ENCODE assay signal across 9 cellular contexts in the genomic region with DNA sequence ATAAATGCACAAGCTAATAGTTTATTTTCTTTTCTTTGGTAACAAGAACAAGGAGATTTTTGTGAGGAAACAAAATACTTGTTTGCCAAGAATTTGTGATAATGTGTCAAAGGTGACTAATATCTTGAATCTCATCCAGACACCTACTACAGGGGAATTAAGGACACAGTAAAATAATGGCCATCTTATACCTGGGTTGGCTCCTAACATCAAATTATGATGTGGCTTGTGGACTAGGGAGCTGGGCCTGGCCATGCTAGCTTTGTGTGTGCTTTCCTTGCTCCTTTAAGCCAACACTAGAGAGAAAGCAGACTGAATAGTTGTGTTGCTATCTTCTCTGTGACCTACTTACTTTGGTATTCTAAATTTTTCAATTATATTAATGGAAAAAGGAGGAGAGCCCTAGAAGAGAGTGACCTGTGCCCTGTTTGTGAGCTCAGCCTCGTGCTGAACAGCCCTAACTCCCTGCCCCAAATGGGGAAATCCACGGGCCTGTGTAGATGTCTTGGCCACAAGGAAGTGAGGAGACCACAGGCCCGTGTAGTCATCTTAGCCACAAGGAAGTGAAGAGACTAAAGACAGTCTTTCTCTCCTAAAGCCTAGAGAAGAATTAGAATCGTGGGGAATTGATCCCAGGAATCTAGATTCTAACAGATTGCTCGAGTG. TPM values are rescaled to one million over a fixed set of nuclear protein-coding genes. Genes with fewer than 3 reads are reported as not detected.
A peak's percentile ranks its signal among the peaks of the same experiment; 100 is the strongest.
DNase-seq lines count a peak whose midpoint lies in the region; ATAC-seq and TF ChIP-seq lines count a peak whose summit lies in the region.
"Had no signal": no experiment of that assay in that cellular context is flagged by ENCODE, and none has a peak within 500 bp of the region (broad histone marks: within the 10 kb centered on the region; RNA-seq: fewer than 3 reads in every experiment).

No MANE protein-coding gene starts in this region.

- H3K27ac ChIP-seq in OCI-LY1 (ENCODE audit: low read depth, low read length, poor library complexity, severe bottlenecking) (peak overlapping the region; percentile 87), GM23338 (ENCODE audit: low read depth) (no peak overlapping the region)

- peak overlapping the region; percentile 33 to 37 for H3K4me3 Mint-ChIP-seq in stimulated activated naive B cell treated with anti-CD40 and anti-IgM and Interleukin-4, amounts not matched to agents 10 μg/mL and 1 μg/mL and 100 μg/mL, for 72 hours
- no peak overlapping the region for H3K4me3 Mint-ChIP-seq in GM23338
- H3K4me3 Mint-ChIP-seq in nephron progenitor cell, result no peak overlapping the region
- H3K4me3 Mint-ChIP-seq: immature natural killer cell had no signal

- peaks cover 60% of the 10 kb centered on the region for H3K4me1 ChIP-seq in OCI-LY1 (ENCODE audit: insufficient read depth, low read length, severe bottlenecking)
- H3K4me1 ChIP-seq in GM23338 (ENCODE audit: insufficient read depth), result no peaks in the 10 kb centered on the region

- TF ChIP-seq CTCF in OCI-LY1 (IDR thresholded peaks at IDR 0.05; ENCODE audit: low read length) (no peak), fibroblast of villous mesenchyme (IDR thresholded peaks at IDR 0.05; ENCODE audit: insufficient read depth, low read depth, low read length) (no peak), GM23338 (conservative IDR thresholded peaks at IDR 0.05; ENCODE audit: low read depth in 2 of 2) (no peak), nephron progenitor cell (IDR thresholded peaks at IDR 0.05) (no peak)

- no peaks in the 10 kb centered on the region for H3K27me3 ChIP-seq in OCI-LY1 (ENCODE audit: insufficient read depth, low read length)
- no peaks in the 10 kb centered on the region for H3K27me3 ChIP-seq in GM23338 (ENCODE audit: insufficient read depth)

- no peaks in the 10 kb centered on the region for H3K27me3 Mint-ChIP-seq in stimulated activated naive B cell treated with anti-CD40 and anti-IgM and Interleukin-4, amounts not matched to agents 10 μg/mL and 1 μg/mL and 100 μg/mL, for 72 hours
- H3K27me3 Mint-ChIP-seq in GM23338 (ENCODE audit: insufficient read depth, low read depth, poor library complexity) (peaks cover 2% of the 10 kb centered on the region), nephron progenitor cell (ENCODE audit: low read depth, poor library complexity) (no peaks in the 10 kb centered on the region)

- H3K27ac Mint-ChIP-seq in stimulated activated naive B cell treated with anti-CD40 and anti-IgM and Interleukin-4, amounts not matched to agents 10 μg/mL and 1 μg/mL and 100 μg/mL, for 72 hours, result peak overlapping the region; percentile 88
- H3K27ac Mint-ChIP-seq in GM23338 (no peak overlapping the region), nephron progenitor cell (no peak overlapping the region)
- H3K27ac Mint-ChIP-seq: immature natural killer cell had no signal

- H3K36me3 Mint-ChIP-seq in stimulated activated naive B cell treated with anti-CD40 and anti-IgM and Interleukin-4, amounts not matched to agents 10 μg/mL and 1 μg/mL and 100 μg/mL, for 72 hours, result peaks cover 3 to 39% of the 10 kb centered on the region in 2 donors
- H3K36me3 Mint-ChIP-seq in GM23338 (ENCODE audit: low read depth), result no peaks in the 10 kb centered on the region
- no peaks in the 10 kb centered on the region for H3K36me3 Mint-ChIP-seq in nephron progenitor cell (ENCODE audit: low read depth)
- H3K36me3 Mint-ChIP-seq: immature natural killer cell had no signal

- H3K4me2 ChIP-seq in OCI-LY1 (ENCODE audit: low read length), result peak overlapping the region; percentile 74
- H3K4me2 ChIP-seq in GM23338, result no peak overlapping the region

- peak overlapping the region; percentile 64 for H3K9ac ChIP-seq in OCI-LY1 (ENCODE audit: low read length)

- no peaks in the 10 kb centered on the region for H3K9me2 ChIP-seq in OCI-LY1 (ENCODE audit: low read depth, low read length)
- no peaks in the 10 kb centered on the region for H3K9me2 ChIP-seq in GM23338 (ENCODE audit: insufficient read depth)

- H3K9me3 ChIP-seq in OCI-LY1 (ENCODE audit: low read length), result peaks cover 3% of the 10 kb centered on the region; the same call in 1 of the 2 replicates

- H3K4me3 ChIP-seq in OCI-LY1 (ENCODE audit: low read depth, low read length, poor library complexity, severe bottlenecking), result peak overlapping the region; percentile 16
- H3K4me3 ChIP-seq in fibroblast of villous mesenchyme (ENCODE audit: low read depth, low read length), result no peak overlapping the region
- no peak overlapping the region for H3K4me3 ChIP-seq in GM23338

- no peaks in the 10 kb centered on the region for H3F3A ChIP-seq in OCI-LY1 (ENCODE audit: insufficient read depth, low read length)
- H3F3A ChIP-seq in GM23338 (replicated peaks; ENCODE audit: low read depth), result no peaks in the 10 kb centered on the region

- DNase-seq in fibroblast of villous mesenchyme (ENCODE audit: low read depth) (peak; percentile 79), foreskin melanocyte (no peak), GM23338 (ENCODE audit: low spot score) (no peak), nephron progenitor cell (no peak)
- peak; percentile 74 for DNase-seq in stimulated activated naive B cell treated with anti-CD40 and anti-IgM and Interleukin-4, amounts not matched to agents 10 μg/mL and 1 μg/mL and 100 μg/mL, for 72 hours

- H4K20me1 ChIP-seq in OCI-LY1 (ENCODE audit: insufficient read depth, low read length), result no peaks in the 10 kb centered on the region
- H4K20me1 ChIP-seq in GM23338 (replicated peaks; ENCODE audit: insufficient read depth), result peaks cover 3% of the 10 kb centered on the region; the same call in 1 of the 2 replicates

- H3K4me1 Mint-ChIP-seq in stimulated activated naive B cell treated with anti-CD40 and anti-IgM and Interleukin-4, amounts not matched to agents 10 μg/mL and 1 μg/mL and 100 μg/mL, for 72 hours, result peaks cover 41 to 52% of the 10 kb centered on the region in 2 donors
- H3K4me1 Mint-ChIP-seq in GM23338 (no peaks in the 10 kb centered on the region), nephron progenitor cell (no peaks in the 10 kb centered on the region)
- H3K4me1 Mint-ChIP-seq: immature natural killer cell had no signal

- peaks cover 48% of the 10 kb centered on the region for H3K36me3 ChIP-seq in OCI-LY1 (ENCODE audit: insufficient read depth, low read length)
- H3K36me3 ChIP-seq in GM23338 (ENCODE audit: insufficient read depth), result no peaks in the 10 kb centered on the region

- H3K9me3 Mint-ChIP-seq in stimulated activated naive B cell treated with anti-CD40 and anti-IgM and Interleukin-4, amounts not matched to agents 10 μg/mL and 1 μg/mL and 100 μg/mL, for 72 hours, result no peaks in the 10 kb centered on the region
- H3K9me3 Mint-ChIP-seq in GM23338 (no peaks in the 10 kb centered on the region; the same call in 2 of the 3 replicates), nephron progenitor cell (no peaks in the 10 kb centered on the region)

- H2AFZ ChIP-seq in OCI-LY1 (ENCODE audit: low read length) (no peak overlapping the region), GM23338 (no peak overlapping the region)

- ATAC-seq in GM18909 (IDR thresholded peaks at IDR 0.05; ENCODE audit: poor library complexity, unreplicated experiment) (peak; percentile 99), HG02938 (IDR thresholded peaks at IDR 0.05; ENCODE audit: unreplicated experiment) (peak; percentile 97), GM23338 (no peak)
- ATAC-seq in stimulated activated naive B cell treated with anti-CD40 and anti-IgM and Interleukin-4, amounts not matched to agents 10 μg/mL and 1 μg/mL and 100 μg/mL, for 72 hours (replicated peaks), result peak; percentile 100

- H3K79me2 ChIP-seq in OCI-LY1 (ENCODE audit: insufficient read depth, low read length) (peaks cover 94% of the 10 kb centered on the region), GM23338 (replicated peaks; ENCODE audit: insufficient read depth) (no peaks in the 10 kb centered on the region)

TF ChIP-seq in GM23338, 12 proteins besides CTCF, POLR2A, EP300 and RAD21 (continues in another document):
- TF ChIP-seq, protein P1, sequence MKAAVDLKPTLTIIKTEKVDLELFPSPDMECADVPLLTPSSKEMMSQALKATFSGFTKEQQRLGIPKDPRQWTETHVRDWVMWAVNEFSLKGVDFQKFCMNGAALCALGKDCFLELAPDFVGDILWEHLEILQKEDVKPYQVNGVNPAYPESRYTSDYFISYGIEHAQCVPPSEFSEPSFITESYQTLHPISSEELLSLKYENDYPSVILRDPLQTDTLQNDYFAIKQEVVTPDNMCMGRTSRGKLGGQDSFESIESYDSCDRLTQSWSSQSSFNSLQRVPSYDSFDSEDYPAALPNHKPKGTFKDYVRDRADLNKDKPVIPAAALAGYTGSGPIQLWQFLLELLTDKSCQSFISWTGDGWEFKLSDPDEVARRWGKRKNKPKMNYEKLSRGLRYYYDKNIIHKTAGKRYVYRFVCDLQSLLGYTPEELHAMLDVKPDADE (IDR thresholded peaks at IDR 0.05), result no peak
- TF ChIP-seq STAT1 (IDR thresholded peaks at IDR 0.05; ENCODE audit: unreplicated experiment), result no peak

RNA-seq across cellular contexts. Expression of a gene that starts 23.3 kb away (rescaled TPM):
- total RNA-seq in fibroblast of villous mesenchyme, result 37.0 and 56.6 TPM in 2 replicates
- total RNA-seq in GM23338 (2014; rRNA removed; shearing (Covaris generic)), result 0.21 TPM in 1 of 2 replicates, not detected in the other
- 0.36 and 0.50 TPM in 2 replicates for polyA plus RNA-seq in GM23338 (2016; fragmentation: Nextera tagmentation; extraction: Ambion mirVana)

Comparison
In these comparisons a context has a peak if more than half of its experiments do, and no peak if none do; other contexts are left out.
1. DNase-seq: peak in fibroblast of villous mesenchyme (single experiment) and stimulated activated naive B cell treated with anti-CD40 and anti-IgM and Interleukin-4, amounts not matched to agents 10 μg/mL and 1 μg/mL and 100 μg/mL, for 72 hours (single experiment); none in foreskin melanocyte (single experiment), GM23338 (single experiment) and nephron progenitor cell (single experiment).
2. H3K4me3 Mint-ChIP-seq: peak in stimulated activated naive B cell treated with anti-CD40 and anti-IgM and Interleukin-4, amounts not matched to agents 10 μg/mL and 1 μg/mL and 100 μg/mL, for 72 hours (2 of 2); none in GM23338 (single experiment) and nephron progenitor cell (single experiment).
3. RNA of a gene that starts 23.3 kb away (total RNA-seq): 37.0 to 56.6 TPM in fibroblast of villous mesenchyme; 0.21 TPM in GM23338; every median in the first group is over 10 times any median in the second.